ENCODE assay signal across 8 cellular contexts in the genomic region with DNA sequence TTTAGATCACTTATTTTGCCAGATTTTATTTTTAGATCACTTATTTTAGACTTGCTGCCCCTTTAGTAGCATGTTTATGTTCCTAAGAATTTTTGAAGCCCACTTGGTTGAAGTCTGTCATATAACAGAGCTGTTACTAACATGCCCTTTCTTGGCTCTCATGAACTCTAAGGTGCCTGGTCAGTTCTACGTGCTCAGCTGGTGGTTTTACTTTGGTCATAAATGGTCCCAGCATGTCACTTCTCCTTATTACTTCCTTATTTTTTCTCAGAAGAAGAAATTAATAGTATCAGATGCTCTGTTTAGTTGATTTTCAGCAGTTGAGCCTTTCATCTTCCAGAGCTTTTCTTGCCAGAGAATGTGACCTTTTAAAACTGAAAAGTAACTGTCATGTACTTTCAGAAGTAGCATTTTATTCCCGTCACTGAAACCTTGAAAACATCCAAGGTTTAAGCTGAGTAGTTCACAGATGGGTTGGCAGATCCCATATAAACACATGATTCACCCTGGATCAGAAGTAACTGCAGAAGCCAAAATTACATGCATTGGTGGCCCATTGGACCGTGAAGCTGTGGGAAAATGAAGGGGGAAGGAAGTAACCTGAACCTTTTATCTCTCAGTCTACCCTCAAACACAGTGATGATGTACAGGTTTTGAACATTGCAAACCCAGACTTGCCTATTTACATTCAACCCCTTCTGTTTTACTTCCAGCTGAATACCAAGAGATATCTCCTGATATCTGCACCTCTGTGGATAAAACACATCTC. TPM values are rescaled to one million over a fixed set of nuclear protein-coding genes. Genes with fewer than 3 reads are reported as not detected.
A peak's percentile ranks its signal among the peaks of the same experiment; 100 is the strongest.
DNase-seq lines count a peak whose midpoint lies in the region; ATAC-seq lines count a peak whose summit lies in the region.

No MANE protein-coding gene starts in this region.

- H3K36me3 Mint-ChIP-seq in naive B cell (peaks cover 0 to 11% of the 10 kb centered on the region in 2 donors), immature natural killer cell (peaks cover 41 to 48% (median 44%) of the 10 kb centered on the region in 3 donors)

- no peaks in the 10 kb centered on the region for H3K27me3 Mint-ChIP-seq in naive B cell
- H3K27me3 Mint-ChIP-seq in immature natural killer cell (ENCODE audit: low read depth in 3 of 3) = no peaks in the 10 kb centered on the region

- H3K9me3 Mint-ChIP-seq in naive B cell (peaks cover 0 to 4% (median under 1%) of the 10 kb centered on the region in 7 donors), immature natural killer cell (no peaks in the 10 kb centered on the region)

- ATAC-seq in GM19023 (IDR thresholded peaks at IDR 0.05; ENCODE audit: unreplicated experiment) (peak; percentile 72), HG03159 (IDR thresholded peaks at IDR 0.05; ENCODE audit: unreplicated experiment) (peak; percentile 79), naive B cell (ENCODE audit: low read depth in 2 of 2) (peak; percentile 32 to 43), GM18519 (IDR thresholded peaks at IDR 0.05; ENCODE audit: low FRiP score, unreplicated experiment) (no peak), HG03457 (IDR thresholded peaks at IDR 0.05; ENCODE audit: unreplicated experiment) (no peak)

- H3K27ac Mint-ChIP-seq in naive B cell = peak overlapping the region in 2 of 6 donors; percentile 21 to 64
- no peak overlapping the region for H3K27ac Mint-ChIP-seq in immature natural killer cell

- peak; percentile 41 for DNase-seq in amniotic stem cell (lab: John Stamatoyannopoulos, UW)
- DNase-seq in naive B cell = no peak
- DNase-seq in stimulated activated CD4-positive, alpha-beta T cell treated with anti-CD3 and anti-CD28 coated beads, Interleukin-4, amount 100 ng/mL, for 1 hour = no peak
- DNase-seq in immature natural killer cell = no peak

- H3K4me1 Mint-ChIP-seq in naive B cell (peaks cover 7 to 18% (median 13%) of the 10 kb centered on the region in 3 donors), immature natural killer cell (no peaks in the 10 kb centered on the region)

- H3K4me3 Mint-ChIP-seq in naive B cell (peak overlapping the region in 3 of 8 donors; percentile 2 to 52 (median 3)), immature natural killer cell (no peak overlapping the region)

RNA-seq across cellular contexts. Expression of a gene that starts 50.5 kb away (rescaled TPM):
- 1 to 10 TPM; 1.2 to 8.1 (median 7.3) TPM for polyA plus RNA-seq in naive B cell (ENCODE audit: low read depth in 6 of 6)
- polyA plus RNA-seq in immature natural killer cell = 1 to 10 TPM; 6.5 to 8.9 (median 6.7) TPM

Comparison
In these comparisons a context has a peak if more than half of its experiments do, and no peak if none do; other contexts are left out.
1. ATAC-seq: peak in GM19023 (single experiment), HG03159 (single experiment) and naive B cell (2 of 2); none in GM18519 (single experiment) and HG03457 (single experiment).